ENCODE assay signal across 9 cellular contexts in the genomic region with DNA sequence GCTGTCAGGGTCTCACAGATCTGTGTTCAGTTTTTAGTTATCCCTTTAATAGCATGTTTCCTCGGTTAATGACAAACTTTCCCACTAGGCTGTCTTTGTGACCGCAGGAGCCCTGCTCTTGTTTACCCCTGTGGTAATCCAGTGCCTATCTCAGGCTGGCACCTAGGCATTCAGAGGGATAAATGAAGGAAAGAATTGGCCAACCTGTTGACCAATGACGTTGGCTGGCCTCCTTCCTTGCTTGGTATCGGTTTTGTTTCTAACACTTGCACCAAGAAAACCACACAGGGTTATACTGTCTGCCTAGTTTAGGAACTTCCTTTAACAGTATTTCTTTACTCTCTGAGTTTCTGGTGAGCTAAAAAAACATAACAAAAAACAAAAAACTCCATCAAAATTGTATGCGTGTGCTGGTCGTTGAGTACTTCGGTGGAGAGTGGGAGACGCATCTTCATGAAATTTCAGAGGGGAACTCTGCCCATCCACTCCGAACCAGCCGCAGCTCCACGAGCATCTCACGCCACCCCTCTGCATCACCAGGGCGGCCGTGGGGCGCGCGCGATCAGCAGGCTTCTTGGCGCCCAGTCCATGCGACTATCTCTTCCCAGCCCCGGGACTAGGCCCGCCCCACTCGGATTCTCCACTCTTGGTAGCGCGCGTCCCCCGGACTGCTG. TPM values are rescaled to one million over a fixed set of nuclear protein-coding genes. Genes with fewer than 3 reads are reported as not detected.
DNase-seq lines count a peak whose midpoint lies in the region; ATAC-seq and TF ChIP-seq lines count a peak whose summit lies in the region.
"Had no signal": no experiment of that assay in that cellular context is flagged by ENCODE, and none has a peak within 500 bp of the region (broad histone marks: within the 10 kb centered on the region; RNA-seq: fewer than 3 reads in every experiment).

No MANE protein-coding gene starts in this region.

- H3K27me3 Mint-ChIP-seq in osteocyte (ENCODE audit: unreplicated experiment) = peaks cover 3% of the 10 kb centered on the region

- H3K9me3 Mint-ChIP-seq in osteocyte (ENCODE audit: unreplicated experiment) = no peaks in the 10 kb centered on the region

- H3K27ac Mint-ChIP-seq in osteocyte (ENCODE audit: unreplicated experiment) = peak overlapping the region; percentile 85

- H3K4me3 Mint-ChIP-seq in osteocyte (ENCODE audit: unreplicated experiment) = peak overlapping the region; percentile 82

- DNase-seq in AG04449 (ENCODE audit: low read depth, low spot score) (no peak), fibroblast of villous mesenchyme (ENCODE audit: low read depth) (no peak), osteocyte (ENCODE audit: extremely low spot score, unreplicated experiment) (no peak), ureter (ENCODE audit: low spot score) (no peak)
- DNase-seq in activated CD8-positive, alpha-beta memory T cell treated with anti-CD3 and anti-CD28 coated beads, Interleukin-2, amount 50 U/mL, for 4 hours = no peak

- TF ChIP-seq CTCF in AG04449 (IDR thresholded peaks at IDR 0.05; ENCODE audit: insufficient read depth, low read length, missing control alignments) (no peak), WI38 (IDR thresholded peaks at IDR 0.05; ENCODE audit: low read depth, low read length) (no peak), fibroblast of villous mesenchyme (IDR thresholded peaks at IDR 0.05; ENCODE audit: insufficient read depth, low read depth, low read length) (no peak), osteocyte (IDR thresholded peaks at IDR 0.05) (no peak)

- CTCF ChIA-PET in AG04449 (lab: Yijun Ruan, JAX) = interaction anchor here (1.0 to 2.9 kb wide), 8 partner anchors 8 to 675 kb away, joined by 3 to 15 read pairs (median 7); a partner anchor contains a TSS

- H3K4me1 Mint-ChIP-seq in osteocyte (ENCODE audit: unreplicated experiment) = peaks cover 51% of the 10 kb centered on the region

- peak overlapping the region; percentile 71 for H3K4me3 ChIP-seq in AG04449 (ENCODE audit: low read depth, low read length)
- H3K4me3 ChIP-seq in WI38 (ENCODE audit: low read depth, low read length) = peak overlapping the region; percentile 56
- H3K4me3 ChIP-seq in fibroblast of villous mesenchyme (ENCODE audit: low read depth, low read length) = peak overlapping the region; percentile 69

- ATAC-seq in GM19043 (IDR thresholded peaks at IDR 0.05; ENCODE audit: low read depth, unreplicated experiment) = peak; percentile 28
- ATAC-seq in HG03159 (IDR thresholded peaks at IDR 0.05; ENCODE audit: unreplicated experiment) = peak; percentile 56

- H3K36me3 Mint-ChIP-seq in osteocyte (ENCODE audit: unreplicated experiment) = peaks cover 5% of the 10 kb centered on the region

- POLR2A ChIA-PET in AG04449 (lab: Yijun Ruan, JAX) = interaction anchor here (1.2 to 2.5 kb wide), 3 partner anchors 11 to 21 kb away, joined by 3 to 28 read pairs (median 6); a partner anchor contains a TSS

RNA-seq across cellular contexts. Expression of a gene that starts 0.6 kb away (rescaled TPM):
- total RNA-seq in fibroblast of villous mesenchyme (20.3 and 40.6 TPM in 2 replicates), osteocyte (91.6 and 98.0 TPM in 2 replicates), ureter (36.7 TPM)

RNA-seq across cellular contexts. Expression of a gene that starts 22.4 kb away (rescaled TPM):
- 17.4 and 19.0 TPM in 2 replicates for total RNA-seq in fibroblast of villous mesenchyme
- 57.6 and 67.2 TPM in 2 replicates for total RNA-seq in osteocyte
- 58.0 TPM for total RNA-seq in ureter

RNA-seq across cellular contexts. Expression of a gene that starts 39.9 kb away (rescaled TPM):
- total RNA-seq in fibroblast of villous mesenchyme (not detected in 2 replicates), osteocyte (not detected in 2 replicates), ureter (not detected)
- total RNA-seq: myocyte had no signal
